ENCODE assay signal across 29 cellular contexts in genomic region chr18:30601541-30601940, GRCh38.
"Had no signal": no experiment of that assay in that cellular context is flagged by ENCODE, and none has a peak within 500 bp of the region (broad histone marks: within the 10 kb centered on the region; RNA-seq: fewer than 3 reads in every experiment).

No MANE protein-coding gene starts in this region.

- H3K27me3 Mint-ChIP-seq: stimulated activated memory B cell treated with anti-CD40 and anti-IgM and Interleukin-4, amounts not matched to agents 10 μg/mL and 1 μg/mL and 100 μg/mL, for 72 hours; stimulated activated naive B cell treated with anti-CD40 and anti-IgM and Interleukin-4, amounts not matched to agents 10 μg/mL and 1 μg/mL and 100 μg/mL, for 72 hours; stimulated activated naive CD8-positive, alpha-beta T cell treated with anti-CD3 and anti-CD28 coated beads, Interleukin-15, amount 100 ng/mL, for 72 hours; stimulated activated naive CD8-positive, alpha-beta T cell treated with anti-CD3 and anti-CD28 coated beads, Interleukin-15, Interleukin-2, amounts not matched to agents 100 ng/mL and 50 ng/mL, for 24 hours; type B pancreatic cell had no signal

- H3K4me1 ChIP-seq: stomach, suprapubic skin, testis, thyroid gland, tibial artery, tibial nerve, transverse colon, upper lobe of left lung, upper lobe of right lung, uterus, vagina had no signal

- H3K4me3 ChIP-seq: stomach, suprapubic skin, testis, thoracic aorta, thyroid gland, tibial artery, tibial nerve, transverse colon, upper lobe of left lung, upper lobe of right lung, uterus, vagina had no signal

- H3K27me3 ChIP-seq: stomach, suprapubic skin, testis, thyroid gland, tibial artery, tibial nerve, transverse colon, upper lobe of left lung, upper lobe of right lung, uterus, vagina had no signal

- H3K36me3 ChIP-seq: stomach, suprapubic skin, thoracic aorta, thyroid gland, tibial artery, tibial nerve, transverse colon, upper lobe of left lung, upper lobe of right lung, uterus, vagina had no signal

- H3K36me3 Mint-ChIP-seq: stimulated activated effector memory CD8-positive, alpha-beta T cell treated with anti-CD3 and anti-CD28 coated beads, Interleukin-12 subunit alpha, Interleukin-12 subunit beta, amount 100 ng/mL, for 72 hours; stimulated activated memory B cell treated with anti-CD40 and anti-IgM and Interleukin-4, amounts not matched to agents 10 μg/mL and 1 μg/mL and 100 μg/mL, for 72 hours; stimulated activated naive B cell treated with anti-CD40 and anti-IgM and Interleukin-4, amounts not matched to agents 10 μg/mL and 1 μg/mL and 100 μg/mL, for 72 hours; type B pancreatic cell had no signal

- FAIRE-seq: urothelium cell line had no signal

- ATAC-seq: stimulated activated effector memory CD8-positive, alpha-beta T cell treated with anti-CD3 and anti-CD28 coated beads, Interleukin-12 subunit alpha, Interleukin-12 subunit beta, amount 100 ng/mL, for 72 hours; stimulated activated memory B cell treated with anti-CD40 and anti-IgM and Interleukin-4, amounts not matched to agents 10 μg/mL and 1 μg/mL and 100 μg/mL, for 72 hours; stimulated activated naive B cell treated with anti-CD40 and anti-IgM and Interleukin-4, amounts not matched to agents 10 μg/mL and 1 μg/mL and 100 μg/mL, for 72 hours; stimulated activated naive CD8-positive, alpha-beta T cell treated with anti-CD3 and anti-CD28 coated beads, Interleukin-15, amount 100 ng/mL, for 72 hours; stimulated activated naive CD8-positive, alpha-beta T cell treated with anti-CD3 and anti-CD28 coated beads, Interleukin-15, Interleukin-2, amounts not matched to agents 100 U/mL and 50 U/mL, for 24 hours; upper lobe of right lung had no signal

- H3K27ac ChIP-seq: stomach, suprapubic skin, testis, thoracic aorta, thyroid gland, tibial artery, tibial nerve, transverse colon, upper lobe of left lung, upper lobe of right lung, uterus, vagina had no signal

- H3K4me1 Mint-ChIP-seq: stimulated activated effector memory CD8-positive, alpha-beta T cell treated with anti-CD3 and anti-CD28 coated beads, Interleukin-12 subunit alpha, Interleukin-12 subunit beta, amount 100 ng/mL, for 72 hours; stimulated activated memory B cell treated with anti-CD40 and anti-IgM and Interleukin-4, amounts not matched to agents 10 μg/mL and 1 μg/mL and 100 μg/mL, for 72 hours; stimulated activated naive B cell treated with anti-CD40 and anti-IgM and Interleukin-4, amounts not matched to agents 10 μg/mL and 1 μg/mL and 100 μg/mL, for 72 hours; stimulated activated naive CD8-positive, alpha-beta T cell treated with anti-CD3 and anti-CD28 coated beads, Interleukin-15, amount 100 ng/mL, for 72 hours had no signal

- H3K4me3 Mint-ChIP-seq: stimulated activated effector memory CD8-positive, alpha-beta T cell treated with anti-CD3 and anti-CD28 coated beads, Interleukin-12 subunit alpha, Interleukin-12 subunit beta, amount 100 ng/mL, for 72 hours; stimulated activated memory B cell treated with anti-CD40 and anti-IgM and Interleukin-4, amounts not matched to agents 10 μg/mL and 1 μg/mL and 100 μg/mL, for 72 hours; stimulated activated naive B cell treated with anti-CD40 and anti-IgM and Interleukin-4, amounts not matched to agents 10 μg/mL and 1 μg/mL and 100 μg/mL, for 72 hours; stimulated activated naive CD8-positive, alpha-beta T cell treated with anti-CD3 and anti-CD28 coated beads, Interleukin-15, amount 100 ng/mL, for 72 hours; stimulated activated naive CD8-positive, alpha-beta T cell treated with anti-CD3 and anti-CD28 coated beads, Interleukin-15, Interleukin-2, amounts not matched to agents 100 ng/mL and 50 ng/mL, for 24 hours; type B pancreatic cell had no signal

- H3K9me3 Mint-ChIP-seq: stimulated activated naive B cell treated with anti-CD40 and anti-IgM and Interleukin-4, amounts not matched to agents 10 μg/mL and 1 μg/mL and 100 μg/mL, for 72 hours; type B pancreatic cell had no signal

- DNase-seq: stimulated activated CD4-positive, alpha-beta T cell treated with anti-CD3 and anti-CD28 coated beads, Interleukin-2, amount 100 ng/mL, for 48 hours; stimulated activated CD4-positive, alpha-beta T cell treated with anti-CD3 and anti-CD28 coated beads, Interleukin-4, amount 100 ng/mL, for 1 hour; stimulated activated CD4-positive, alpha-beta T cell treated with anti-CD3 and anti-CD28 coated beads, Interleukin-4, amount 100 ng/mL, for 24 hours; stimulated activated CD4-positive, alpha-beta T cell treated with anti-CD3 and anti-CD28 coated beads, Interleukin-4, amount 100 ng/mL, for 4 hours; stimulated activated CD8-positive, alpha-beta memory T cell treated with anti-CD3 and anti-CD28 coated beads, Interleukin-4, amount 100 ng/mL, for 48 hours; stimulated activated naive B cell treated with anti-CD40 and anti-IgM and Interleukin-4, amounts not matched to agents 10 μg/mL and 1 μg/mL and 100 μg/mL, for 72 hours; stimulated activated naive CD4-positive, alpha-beta T cell; stimulated activated naive CD4-positive, alpha-beta T cell treated with Interleukin-2 at 50 U/mL for 16 hours; stimulated activated naive CD8-positive, alpha-beta T cell treated with anti-CD3 and anti-CD28 coated beads, Interleukin-15, amount 100 ng/mL, for 72 hours; stimulated activated naive CD8-positive, alpha-beta T cell treated with anti-CD3 and anti-CD28 coated beads, Interleukin-15, Interleukin-2, amounts not matched to agents 100 U/mL and 50 U/mL, for 24 hours; stomach; substantia nigra; testis; thyroid gland; tibial artery; transverse colon; trophoblast cell; upper lobe of left lung; upper lobe of right lung; uterus had no signal

- H3K9me3 ChIP-seq: suprapubic skin, testis, thoracic aorta, thyroid gland, tibial artery, transverse colon, upper lobe of right lung, uterus, vagina had no signal

- H3K27ac Mint-ChIP-seq: stimulated activated effector memory CD8-positive, alpha-beta T cell treated with anti-CD3 and anti-CD28 coated beads, Interleukin-12 subunit alpha, Interleukin-12 subunit beta, amount 100 ng/mL, for 72 hours; stimulated activated memory B cell treated with anti-CD40 and anti-IgM and Interleukin-4, amounts not matched to agents 10 μg/mL and 1 μg/mL and 100 μg/mL, for 72 hours; stimulated activated naive B cell treated with anti-CD40 and anti-IgM and Interleukin-4, amounts not matched to agents 10 μg/mL and 1 μg/mL and 100 μg/mL, for 72 hours; stimulated activated naive CD8-positive, alpha-beta T cell treated with anti-CD3 and anti-CD28 coated beads, Interleukin-15, amount 100 ng/mL, for 72 hours; stimulated activated naive CD8-positive, alpha-beta T cell treated with anti-CD3 and anti-CD28 coated beads, Interleukin-15, Interleukin-2, amounts not matched to agents 100 ng/mL and 50 ng/mL, for 24 hours; type B pancreatic cell had no signal
